In the genomic region with DNA sequence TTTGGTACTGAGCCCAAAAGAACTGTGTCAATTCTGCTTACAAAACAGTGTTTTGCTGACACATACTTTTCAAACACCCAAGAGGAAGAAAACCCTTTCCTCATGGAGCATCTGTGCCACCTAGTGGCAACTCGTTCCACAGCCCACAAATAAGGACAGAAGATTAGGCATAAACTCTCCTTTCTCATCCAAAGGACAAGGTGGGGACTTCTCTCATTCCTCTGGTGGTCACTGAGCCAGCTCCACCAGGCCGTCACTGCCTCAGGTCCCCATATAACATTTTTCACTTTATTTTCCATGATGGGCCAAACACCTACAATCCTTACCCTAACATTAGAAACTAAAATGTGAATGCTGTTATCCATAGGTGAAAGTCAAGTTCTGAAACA, we compare ENCODE assay signal across 9 cellular contexts.
DNase-seq lines count a peak whose midpoint lies in the region; ATAC-seq lines count a peak whose summit lies in the region.
"Had no signal": no experiment of that assay in that cellular context is flagged by ENCODE, and none has a peak within 500 bp of the region (broad histone marks: within the 10 kb centered on the region; RNA-seq: fewer than 3 reads in every experiment).

No MANE protein-coding gene starts in this region.

- peak; percentile 69 for DNase-seq in GDM1 (lab: John Stamatoyannopoulos, UW)
- DNase-seq in NCI-H1092 treated with DMSO at 0.1 percent for 48 hours (lab: John Stamatoyannopoulos, UW), result peak; percentile 34
- DNase-seq in T follicular helper cell (ENCODE audit: low read depth), result peak; percentile 69
- peak; percentile 76 for DNase-seq in left ventricle myocardium superior
- peak; percentile 47 for DNase-seq in pulmonary artery endothelial cell (ENCODE audit: low read depth, low spot score)

- intact Hi-C loops in left ventricle myocardium superior (cut with micrococcal nuclease), result loop anchor here (10.0 kb wide), 1 partner anchor 210 kb away; no protein-coding TSS in a partner anchor

- ATAC-seq in left ventricle myocardium superior (peak; percentile 72), GM19023 (IDR thresholded peaks at IDR 0.05; ENCODE audit: unreplicated experiment) (no peak), GM18861 (IDR thresholded peaks at IDR 0.05; ENCODE audit: unreplicated experiment) (no peak)

- peak overlapping the region; percentile 83 for H3K27ac ChIP-seq in angular gyrus (ENCODE audit: low read depth, low read length)
- H3K27ac ChIP-seq: epithelial cell of prostate had no signal
